ENCODE assay signal across 25 cellular contexts in genomic region chr4:110396963-110397362, GRCh38.
A peak's percentile ranks its signal among the peaks of the same experiment; 100 is the strongest.
DNase-seq lines count a peak whose midpoint lies in the region; ATAC-seq, FAIRE-seq and TF ChIP-seq lines count a peak whose summit lies in the region.
"Had no signal": no experiment of that assay in that cellular context is flagged by ENCODE, and none has a peak within 500 bp of the region (broad histone marks: within the 10 kb centered on the region; RNA-seq: fewer than 3 reads in every experiment).

No MANE protein-coding gene starts in this region.

- ATAC-seq in left colon: peak; percentile 20
- ATAC-seq in HG03565 (IDR thresholded peaks at IDR 0.05; ENCODE audit: unreplicated experiment): no peak
- ATAC-seq in HG02678 (IDR thresholded peaks at IDR 0.05; ENCODE audit: unreplicated experiment): no peak
- ATAC-seq: GM12878 had no signal

- TF ChIP-seq CTCF in HEK293 (tag by site-specific recombination; IDR thresholded peaks at IDR 0.05): no peak

- FAIRE-seq in small intestine (lab: Jason Lieb, UNC): no peak
- FAIRE-seq: A204.1, GM12878, GM12892, GM18507 had no signal

- no peak overlapping the region for H3K27ac ChIP-seq in HEK293 (ENCODE audit: extremely low read depth, low read depth, low read length)
- no peak overlapping the region for H3K27ac ChIP-seq in small intestine (ENCODE audit: low read depth in 1 of 2, low read length in 1 of 2)
- H3K27ac ChIP-seq: BLaER1 had no signal

- no peaks in the 10 kb centered on the region for H3K36me3 ChIP-seq in HEK293 (ENCODE audit: control insufficient read depth in 2 of 2, insufficient read depth in 1 of 2, low read length in 2 of 2)
- no peaks in the 10 kb centered on the region for H3K36me3 ChIP-seq in small intestine (ENCODE audit: control insufficient read depth in 2 of 2, insufficient read depth in 2 of 2, low read length in 2 of 2)
- H3K36me3 ChIP-seq: BE2C, BLaER1 had no signal

- WGBS in small intestine, 3 donors: 15 to 73% (median 50%) methylated on average over 2 of the region's 2 CpGs

- no peaks in the 10 kb centered on the region for H3K4me1 ChIP-seq in HEK293 (ENCODE audit: control insufficient read depth, insufficient read depth, low read length)
- peaks cover 3 to 6% of the 10 kb centered on the region in 2 donors for H3K4me1 ChIP-seq in small intestine (ENCODE audit: control insufficient read depth in 2 of 2, insufficient read depth in 1 of 2, low read depth in 1 of 2, low read length in 1 of 2)
- H3K4me1 ChIP-seq: BE2C, BLaER1 had no signal

- DNase-seq in left colon (no peak), small intestine (peak; percentile 80)
- DNase-seq: 8988T; ACHN; BE2C; C1 segment of cervical spinal cord; CD4-positive, alpha-beta memory T cell; CD4-positive, CD25-positive, alpha-beta regulatory T cell; CD8-positive, alpha-beta memory T cell; COR-L47; DMS 273 treated with DMSO at 0.1 percent for 48 hours; DMS153; DMS53; DMS79; DND-41; EL; GDM1 had no signal

- CTCF ChIA-PET in HEK293 (lab: Yijun Ruan, JAX): interaction anchor here (1.0 kb wide), 1 partner anchor 261 kb away, joined by 3 read pairs; no protein-coding TSS in a partner anchor

- POLR2A ChIA-PET in HEK293 (lab: Yijun Ruan, JAX): no interaction called here

- intact Hi-C loops in left colon (cut with DNase I, micrococcal nuclease): no loop called here

- H3K4me3 ChIP-seq in HEK293 (ENCODE audit: low read depth, low read length) (no peak overlapping the region), small intestine (ENCODE audit: low read depth in 1 of 2, low read length in 2 of 2) (no peak overlapping the region)
- H3K4me3 ChIP-seq: BLaER1, GM12878 had no signal

- H3K9me3 ChIP-seq in HEK293 (ENCODE audit: control insufficient read depth, insufficient read depth, low read depth, low read length) (no peaks in the 10 kb centered on the region), small intestine (ENCODE audit: control insufficient read depth, low read depth) (no peaks in the 10 kb centered on the region)
- H3K9me3 ChIP-seq: BE2C, BLaER1 had no signal

- no peaks in the 10 kb centered on the region for H3K27me3 ChIP-seq in small intestine (ENCODE audit: control insufficient read depth in 2 of 2, insufficient read depth in 2 of 2, low read length in 2 of 2)
- H3K27me3 ChIP-seq: BLaER1 had no signal

TF ChIP-seq in HEK293, 187 proteins besides CTCF, POLR2A, EP300 and RAD21:
- TF ChIP-seq PRDM10 (tag by site-specific recombination; IDR thresholded peaks at IDR 0.05): no peak
- TF ChIP-seq, protein P1, sequence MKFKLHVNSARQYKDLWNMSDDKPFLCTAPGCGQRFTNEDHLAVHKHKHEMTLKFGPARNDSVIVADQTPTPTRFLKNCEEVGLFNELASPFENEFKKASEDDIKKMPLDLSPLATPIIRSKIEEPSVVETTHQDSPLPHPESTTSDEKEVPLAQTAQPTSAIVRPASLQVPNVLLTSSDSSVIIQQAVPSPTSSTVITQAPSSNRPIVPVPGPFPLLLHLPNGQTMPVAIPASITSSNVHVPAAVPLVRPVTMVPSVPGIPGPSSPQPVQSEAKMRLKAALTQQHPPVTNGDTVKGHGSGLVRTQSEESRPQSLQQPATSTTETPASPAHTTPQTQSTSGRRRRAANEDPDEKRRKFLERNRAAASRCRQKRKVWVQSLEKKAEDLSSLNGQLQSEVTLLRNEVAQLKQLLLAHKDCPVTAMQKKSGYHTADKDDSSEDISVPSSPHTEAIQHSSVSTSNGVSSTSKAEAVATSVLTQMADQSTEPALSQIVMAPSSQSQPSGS (tag by site-specific recombination; IDR thresholded peaks at IDR 0.05; ENCODE audit: low read depth): peak; percentile 59; the same call in 1 of the 2 replicates
